9 cellular contexts compared by ENCODE assay signal in genomic region chr1:154170547-154171221, GRCh38. TPM values are rescaled to one million over a fixed set of nuclear protein-coding genes. Genes with fewer than 3 reads are reported as not detected.
DNase-seq lines count a peak whose midpoint lies in the region; ATAC-seq and TF ChIP-seq lines count a peak whose summit lies in the region.
"Had no signal": no experiment of that assay in that cellular context is flagged by ENCODE, and none has a peak within 500 bp of the region (broad histone marks: within the 10 kb centered on the region; RNA-seq: fewer than 3 reads in every experiment).

No MANE protein-coding gene starts in this region.

- H3K27me3 ChIP-seq in Caco-2 (replicated peaks; ENCODE audit: control insufficient read depth, insufficient read depth, low read length), result no peaks in the 10 kb centered on the region

- H3K27ac Mint-ChIP-seq in Caco-2 (ENCODE audit: unreplicated experiment), result peak overlapping the region; percentile 23
- peak overlapping the region; percentile 77 to 83 for H3K27ac Mint-ChIP-seq in effector memory CD8-positive, alpha-beta T cell

- peaks cover 96% of the 10 kb centered on the region for H3K36me3 Mint-ChIP-seq in Caco-2 (ENCODE audit: insufficient read depth, unreplicated experiment)
- peaks cover 100% of the 10 kb centered on the region for H3K36me3 Mint-ChIP-seq in effector memory CD8-positive, alpha-beta T cell (ENCODE audit: insufficient read depth)

- intact Hi-C loops in Caco-2 (cut with micrococcal nuclease; ENCODE audit: unreplicated experiment), result no loop called here

- no peak for TF ChIP-seq CTCF in Caco-2 (IDR thresholded peaks at IDR 0.05; ENCODE audit: insufficient read depth in 1 of 2, low read depth in 1 of 2, low read length in 1 of 2, severe bottlenecking in 1 of 2, unreplicated experiment in 1 of 2)

- CTCF ChIA-PET in Caco-2 (lab: Charles Lee), result no interaction called here

- H3K9me3 ChIP-seq in Caco-2, result no peaks in the 10 kb centered on the region

- H3K9me3 Mint-ChIP-seq in Caco-2 (ENCODE audit: unreplicated experiment), result no peaks in the 10 kb centered on the region
- H3K9me3 Mint-ChIP-seq in effector memory CD8-positive, alpha-beta T cell, result no peaks in the 10 kb centered on the region

- peak; percentile 98 to 99 for ATAC-seq in activated CD4-positive, CD25-positive, alpha-beta regulatory T cell treated with anti-CD3 and anti-CD28 coated beads, Interleukin-2, amount 50 U/mL, for 24 hours
- ATAC-seq in effector memory CD8-positive, alpha-beta T cell (replicated peaks), result peak; percentile 36
- no peak for ATAC-seq in GM21360 (IDR thresholded peaks at IDR 0.05; ENCODE audit: unreplicated experiment)
- no peak for ATAC-seq in HG02588 (IDR thresholded peaks at IDR 0.05; ENCODE audit: unreplicated experiment)

- H3K27me3 Mint-ChIP-seq in Caco-2 (ENCODE audit: insufficient read depth, unreplicated experiment), result no peaks in the 10 kb centered on the region
- no peaks in the 10 kb centered on the region for H3K27me3 Mint-ChIP-seq in effector memory CD8-positive, alpha-beta T cell

- peaks cover 14% of the 10 kb centered on the region for H3K36me3 ChIP-seq in Caco-2 (ENCODE audit: control insufficient read depth, insufficient read depth, low read length)

- no TSS peak for BruUV-seq in Caco-2 (replicated peaks; lab: Mats Ljungman, UMichigan)

- H3K4me3 Mint-ChIP-seq in Caco-2 (ENCODE audit: unreplicated experiment), result no peak overlapping the region
- H3K4me3 Mint-ChIP-seq in effector memory CD8-positive, alpha-beta T cell, result no peak overlapping the region

- POLR2A ChIA-PET in Caco-2 (lab: Charles Lee), result no interaction called here

- H3K4me1 ChIP-seq in Caco-2, result no peaks in the 10 kb centered on the region

- DNase-seq in Caco-2 (no peak), ecto neural progenitor cell (ENCODE audit: low spot score) (no peak), glomerular visceral epithelial cell (ENCODE audit: extremely low spot score) (no peak)
- DNase-seq in effector memory CD8-positive, alpha-beta T cell, result no peak
- peak; percentile 69 for DNase-seq in stimulated activated CD4-positive, alpha-beta T cell treated with anti-CD3 and anti-CD28 coated beads, Interleukin-15, amount 100 ng/mL, for 24 hours

- no peak overlapping the region for H3K4me3 ChIP-seq in Caco-2 (ENCODE audit: low read depth, low read length)

- H3K4me1 Mint-ChIP-seq in Caco-2 (ENCODE audit: low read depth, unreplicated experiment), result peaks cover 13% of the 10 kb centered on the region
- H3K4me1 Mint-ChIP-seq in effector memory CD8-positive, alpha-beta T cell (ENCODE audit: low read depth in 2 of 2), result peaks cover 17 to 32% of the 10 kb centered on the region in 2 donors

RNA-seq across cellular contexts. Expression of gene NUP210L, which starts 15.8 kb away (rescaled TPM):
- total RNA-seq in Caco-2 (2022), result 0.07 and 0.19 TPM in 2 replicates

RNA-seq across cellular contexts. Expression of gene TPM3, which starts 21.2 kb away (rescaled TPM):
- total RNA-seq in Caco-2 (2022), result 681 and 698 TPM in 2 replicates

RNA-seq across cellular contexts. Expression of gene CFAP141, which starts 35.4 kb away (rescaled TPM):
- total RNA-seq in Caco-2 (2022), result not detected in 2 replicates
- total RNA-seq: urinary bladder had no signal

RNA-seq across cellular contexts. Expression of gene UBAP2L, which starts 50.1 kb away (rescaled TPM):
- 195 and 198 TPM in 2 replicates for total RNA-seq in Caco-2 (2022)

Comparison
In these comparisons a context has a peak if more than half of its experiments do, and no peak if none do; other contexts are left out.
1. ATAC-seq: peak in activated CD4-positive, CD25-positive, alpha-beta regulatory T cell treated with anti-CD3 and anti-CD28 coated beads, Interleukin-2, amount 50 U/mL, for 24 hours (2 of 2) and effector memory CD8-positive, alpha-beta T cell (single experiment); none in GM21360 (single experiment) and HG02588 (single experiment).